In the genomic region with DNA sequence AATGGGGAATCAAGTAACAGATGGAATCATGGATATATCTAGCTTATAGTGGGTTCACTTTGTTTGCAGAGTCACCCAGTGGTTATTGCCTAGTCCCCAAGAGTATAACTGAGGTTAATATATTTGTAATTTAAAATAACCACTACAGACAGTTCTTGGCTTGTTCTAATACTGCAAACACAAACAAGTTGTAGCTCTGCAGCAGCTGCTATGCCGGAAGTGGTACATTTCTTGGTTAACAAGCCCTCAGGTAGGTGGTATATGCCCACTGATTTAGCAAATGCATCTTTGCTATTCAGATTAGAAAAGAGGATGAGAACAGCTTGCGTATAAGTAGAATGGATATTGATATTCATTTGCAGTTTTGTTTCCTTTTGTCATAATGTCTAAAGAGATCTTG, we compare ENCODE assay signal across 25 cellular contexts.
"Had no signal": no experiment of that assay in that cellular context is flagged by ENCODE, and none has a peak within 500 bp of the region (broad histone marks: within the 10 kb centered on the region; RNA-seq: fewer than 3 reads in every experiment).

No MANE protein-coding gene starts in this region.

- DNase-seq: naive thymus-derived CD8-positive, alpha-beta T cell; nephron progenitor cell; nucleus accumbens; pancreas; psoas muscle; right cardiac atrium; right lobe of liver; sigmoid colon; small intestine; stimulated activated CD4-positive, alpha-beta T cell treated with anti-CD3 and anti-CD28 coated beads, Interleukin-15, amount 100 ng/mL, for 24 hours; stimulated activated CD4-positive, alpha-beta T cell treated with anti-CD3 and anti-CD28 coated beads, Interleukin-2, amount 100 ng/mL, for 24 hours; stimulated activated CD4-positive, alpha-beta T cell treated with anti-CD3 and anti-CD28 coated beads, Interleukin-2, amount 100 ng/mL, for 48 hours; stimulated activated CD4-positive, alpha-beta T cell treated with anti-CD3 and anti-CD28 coated beads, Interleukin-4, amount 100 ng/mL, for 24 hours; stimulated activated naive B cell treated with anti-CD40 and anti-IgM and Interleukin-4, amounts not matched to agents 10 μg/mL and 1 μg/mL and 100 μg/mL, for 72 hours; stimulated activated naive CD4-positive, alpha-beta T cell treated with Interleukin-2 at 50 U/mL for 16 hours; stomach; thyroid gland; trophoblast cell; upper lobe of left lung; uterus had no signal

- H3K27ac ChIP-seq: neutrophil, pancreas, psoas muscle, right lobe of liver, sigmoid colon, stomach, thoracic aorta, thyroid gland, tibial nerve, upper lobe of left lung, uterus had no signal

- H3K36me3 ChIP-seq: neutrophil, pancreas, right lobe of liver, sigmoid colon, stomach, thoracic aorta, thyroid gland, tibial nerve, upper lobe of left lung, uterus had no signal

- H3K9me3 ChIP-seq: neutrophil, pancreas, psoas muscle, right lobe of liver, sigmoid colon, thoracic aorta, thyroid gland, upper lobe of left lung, uterus had no signal

- ATAC-seq: naive thymus-derived CD8-positive, alpha-beta T cell; natural killer cell treated with Interleukin-12 subunit alpha and Interleukin-12 subunit beta and Interleukin-15 and Interleukin-18, amount 100 ng/mL, for 72 hours; pancreas; psoas muscle; right cardiac atrium; right lobe of liver; stimulated activated effector memory CD8-positive, alpha-beta T cell treated with anti-CD3 and anti-CD28 coated beads, Interleukin-12 subunit alpha, Interleukin-12 subunit beta, amount 100 ng/mL, for 72 hours; stimulated activated naive B cell treated with anti-CD40 and anti-IgM and Interleukin-4, amounts not matched to agents 10 μg/mL and 1 μg/mL and 100 μg/mL, for 72 hours had no signal

- H3K4me3 ChIP-seq: pancreas, psoas muscle, right lobe of liver, sigmoid colon, stomach, thoracic aorta, thyroid gland, tibial nerve, upper lobe of left lung, uterus had no signal

- H3K4me1 ChIP-seq: pancreas, psoas muscle, right lobe of liver, sigmoid colon, stomach, thyroid gland, tibial nerve, upper lobe of left lung, uterus had no signal

- H3K27me3 ChIP-seq: neutrophil, pancreas, right lobe of liver, sigmoid colon, stomach, thyroid gland, tibial nerve, upper lobe of left lung, uterus had no signal
